1 cellular context compared by ENCODE assay signal in genomic region chr9:101533334-101534187, GRCh38.
TF ChIP-seq lines count a peak whose summit lies in the region.

RNF20 (plus strand) TSS chr9:101533853; CDS start chr9:101535424, 1,571 bp downstream.

TF ChIP-seq in HepG2, 621 proteins besides CTCF, POLR2A, EP300 and RAD21 (continued from another document and continues in another):
- 0 out of 2 replicates have a peak, but pooled peaks have one; percentile 25 for TF ChIP-seq ZNF782 (CRISPR knock-in tag; IDR thresholded peaks at IDR 0.05; ENCODE audit: borderline replicate concordance)
- TF ChIP-seq MEIS2 (CRISPR knock-in tag; IDR thresholded peaks at IDR 0.05), result no peak; the same call in 1 of the 2 replicates
- TF ChIP-seq SMAD1 (CRISPR knock-in tag; IDR thresholded peaks at IDR 0.05; ENCODE audit: borderline replicate concordance, low read depth), result no peak; the same call in 1 of the 2 replicates
- no peak for TF ChIP-seq BCL6 (CRISPR knock-in tag; IDR thresholded peaks at IDR 0.05)
- TF ChIP-seq GATAD2A (CRISPR knock-in tag; IDR thresholded peaks at IDR 0.05), result peak; percentile 61
- peak; percentile 85 for TF ChIP-seq ZNF350 (CRISPR knock-in tag; IDR thresholded peaks at IDR 0.05; ENCODE audit: borderline replicate concordance, low read depth)
- 0 out of 2 replicates have a peak, but pooled peaks have one; percentile 36 for TF ChIP-seq ZNF563 (CRISPR knock-in tag; IDR thresholded peaks at IDR 0.05)
- no peak for TF ChIP-seq TIGD3 (CRISPR knock-in tag; IDR thresholded peaks at IDR 0.05; ENCODE audit: borderline replicate concordance)
- peak; percentile 80 for TF ChIP-seq TARDBP (CRISPR knock-in tag; IDR thresholded peaks at IDR 0.05)
- 0 out of 2 replicates have a peak, but pooled peaks have one; percentile 54 for TF ChIP-seq PCBP1 (IDR thresholded peaks at IDR 0.05; ENCODE audit: borderline replicate concordance, low read depth, low read length)
- peak; percentile 12; the same call in 1 of the 2 replicates for TF ChIP-seq RXRB (CRISPR knock-in tag; IDR thresholded peaks at IDR 0.05; ENCODE audit: borderline replicate concordance)
- TF ChIP-seq, protein P1, sequence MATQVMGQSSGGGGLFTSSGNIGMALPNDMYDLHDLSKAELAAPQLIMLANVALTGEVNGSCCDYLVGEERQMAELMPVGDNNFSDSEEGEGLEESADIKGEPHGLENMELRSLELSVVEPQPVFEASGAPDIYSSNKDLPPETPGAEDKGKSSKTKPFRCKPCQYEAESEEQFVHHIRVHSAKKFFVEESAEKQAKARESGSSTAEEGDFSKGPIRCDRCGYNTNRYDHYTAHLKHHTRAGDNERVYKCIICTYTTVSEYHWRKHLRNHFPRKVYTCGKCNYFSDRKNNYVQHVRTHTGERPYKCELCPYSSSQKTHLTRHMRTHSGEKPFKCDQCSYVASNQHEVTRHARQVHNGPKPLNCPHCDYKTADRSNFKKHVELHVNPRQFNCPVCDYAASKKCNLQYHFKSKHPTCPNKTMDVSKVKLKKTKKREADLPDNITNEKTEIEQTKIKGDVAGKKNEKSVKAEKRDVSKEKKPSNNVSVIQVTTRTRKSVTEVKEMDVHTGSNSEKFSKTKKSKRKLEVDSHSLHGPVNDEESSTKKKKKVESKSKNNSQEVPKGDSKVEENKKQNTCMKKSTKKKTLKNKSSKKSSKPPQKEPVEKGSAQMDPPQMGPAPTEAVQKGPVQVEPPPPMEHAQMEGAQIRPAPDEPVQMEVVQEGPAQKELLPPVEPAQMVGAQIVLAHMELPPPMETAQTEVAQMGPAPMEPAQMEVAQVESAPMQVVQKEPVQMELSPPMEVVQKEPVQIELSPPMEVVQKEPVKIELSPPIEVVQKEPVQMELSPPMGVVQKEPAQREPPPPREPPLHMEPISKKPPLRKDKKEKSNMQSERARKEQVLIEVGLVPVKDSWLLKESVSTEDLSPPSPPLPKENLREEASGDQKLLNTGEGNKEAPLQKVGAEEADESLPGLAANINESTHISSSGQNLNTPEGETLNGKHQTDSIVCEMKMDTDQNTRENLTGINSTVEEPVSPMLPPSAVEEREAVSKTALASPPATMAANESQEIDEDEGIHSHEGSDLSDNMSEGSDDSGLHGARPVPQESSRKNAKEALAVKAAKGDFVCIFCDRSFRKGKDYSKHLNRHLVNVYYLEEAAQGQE (IDR thresholded peaks at IDR 0.05; ENCODE audit: borderline replicate concordance in 1 of 2, low read depth in 1 of 2, low read length in 2 of 2), result peak in 1 of 2 experiments; percentile 44; a peak in 1 of 4 replicates
- TF ChIP-seq XRCC5 (optimal IDR thresholded peaks at IDR 0.05; ENCODE audit: low read length), result peak; percentile 79
- TF ChIP-seq PCBP2 (optimal IDR thresholded peaks at IDR 0.05; ENCODE audit: low read depth, low read length, poor library complexity, severe bottlenecking), result no peak
- TF ChIP-seq RCOR2 (CRISPR knock-in tag; IDR thresholded peaks at IDR 0.05), result no peak
- TF ChIP-seq SOX13 (IDR thresholded peaks at IDR 0.05), result no peak
- TF ChIP-seq SOX13 (CRISPR knock-in tag; conservative IDR thresholded peaks at IDR 0.05 in 1 of 2, IDR thresholded peaks at IDR 0.05 in 1 of 2), result peak in 1 of 2 experiments; percentile 40; a peak in 1 of 4 replicates
- no peak; the same call in 1 of the 2 replicates for TF ChIP-seq ZNF564 (CRISPR knock-in tag; IDR thresholded peaks at IDR 0.05)
- TF ChIP-seq ZNF136 (CRISPR knock-in tag; IDR thresholded peaks at IDR 0.05; ENCODE audit: low read depth), result no peak
- peak; percentile 69 for TF ChIP-seq HCFC1 (IDR thresholded peaks at IDR 0.05; ENCODE audit: low read depth, low read length)
- no peak for TF ChIP-seq ZNF766 (CRISPR knock-in tag; IDR thresholded peaks at IDR 0.05; ENCODE audit: borderline replicate concordance)
- 0 out of 2 replicates have a peak, but pooled peaks have one; percentile 49 for TF ChIP-seq ZMAT3 (CRISPR knock-in tag; conservative IDR thresholded peaks at IDR 0.05)
- TF ChIP-seq, protein P2, sequence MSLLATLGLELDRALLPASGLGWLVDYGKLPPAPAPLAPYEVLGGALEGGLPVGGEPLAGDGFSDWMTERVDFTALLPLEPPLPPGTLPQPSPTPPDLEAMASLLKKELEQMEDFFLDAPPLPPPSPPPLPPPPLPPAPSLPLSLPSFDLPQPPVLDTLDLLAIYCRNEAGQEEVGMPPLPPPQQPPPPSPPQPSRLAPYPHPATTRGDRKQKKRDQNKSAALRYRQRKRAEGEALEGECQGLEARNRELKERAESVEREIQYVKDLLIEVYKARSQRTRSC (CRISPR knock-in tag; IDR thresholded peaks at IDR 0.05; ENCODE audit: low read depth), result no peak
- peak; percentile 74 for TF ChIP-seq SALL1 (CRISPR knock-in tag; IDR thresholded peaks at IDR 0.05)
- 0 out of 2 replicates have a peak, but pooled peaks have one; percentile 54 for TF ChIP-seq SNAPC2 (CRISPR knock-in tag; IDR thresholded peaks at IDR 0.05)
- no peak for TF ChIP-seq SSRP1 (CRISPR knock-in tag; IDR thresholded peaks at IDR 0.05)
- TF ChIP-seq CHCHD3 (CRISPR knock-in tag; IDR thresholded peaks at IDR 0.05), result no peak
- no peak for TF ChIP-seq ZNF598 (CRISPR knock-in tag; IDR thresholded peaks at IDR 0.05; ENCODE audit: borderline replicate concordance)
- TF ChIP-seq ZNF691 (CRISPR knock-in tag; IDR thresholded peaks at IDR 0.05; ENCODE audit: borderline replicate concordance, low read depth), result peak; percentile 82
- TF ChIP-seq ZMYM4 (CRISPR knock-in tag; IDR thresholded peaks at IDR 0.05), result peak; percentile 88
- no peak for TF ChIP-seq ELF4 (CRISPR knock-in tag; IDR thresholded peaks at IDR 0.05; ENCODE audit: borderline replicate concordance)
- no peak for TF ChIP-seq AGO2 (optimal IDR thresholded peaks at IDR 0.05; ENCODE audit: low read depth, low read length)
- TF ChIP-seq ZNF547 (CRISPR knock-in tag; IDR thresholded peaks at IDR 0.05), result peak; percentile 47
- TF ChIP-seq ZSCAN9 (CRISPR knock-in tag; IDR thresholded peaks at IDR 0.05; ENCODE audit: borderline replicate concordance), result no peak
- no peak for TF ChIP-seq MED1 (CRISPR knock-in tag; IDR thresholded peaks at IDR 0.05)
- TF ChIP-seq ATF7-NPFF (CRISPR knock-in tag; IDR thresholded peaks at IDR 0.05; ENCODE audit: low read depth), result 0 out of 2 replicates have a peak, but pooled peaks have one; percentile 43
- TF ChIP-seq ZNF724P (CRISPR knock-in tag; IDR thresholded peaks at IDR 0.05; ENCODE audit: borderline replicate concordance), result no peak
- 0 out of 2 replicates have a peak, but pooled peaks have one; percentile 70 for TF ChIP-seq ZNF678 (CRISPR knock-in tag; IDR thresholded peaks at IDR 0.05)
- TF ChIP-seq RELA (CRISPR knock-in tag; IDR thresholded peaks at IDR 0.05), result no peak
- TF ChIP-seq, protein P3, sequence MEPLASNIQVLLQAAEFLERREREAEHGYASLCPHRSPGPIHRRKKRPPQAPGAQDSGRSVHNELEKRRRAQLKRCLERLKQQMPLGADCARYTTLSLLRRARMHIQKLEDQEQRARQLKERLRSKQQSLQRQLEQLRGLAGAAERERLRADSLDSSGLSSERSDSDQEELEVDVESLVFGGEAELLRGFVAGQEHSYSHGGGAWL (CRISPR knock-in tag; IDR thresholded peaks at IDR 0.05), result peak; percentile 69
- TF ChIP-seq MNT (IDR thresholded peaks at IDR 0.05), result peak; percentile 37; the same call in 1 of the 2 replicates
- peak; percentile 48 for TF ChIP-seq FOXC1 (CRISPR knock-in tag; IDR thresholded peaks at IDR 0.05; ENCODE audit: borderline replicate concordance)
- TF ChIP-seq, protein P4, sequence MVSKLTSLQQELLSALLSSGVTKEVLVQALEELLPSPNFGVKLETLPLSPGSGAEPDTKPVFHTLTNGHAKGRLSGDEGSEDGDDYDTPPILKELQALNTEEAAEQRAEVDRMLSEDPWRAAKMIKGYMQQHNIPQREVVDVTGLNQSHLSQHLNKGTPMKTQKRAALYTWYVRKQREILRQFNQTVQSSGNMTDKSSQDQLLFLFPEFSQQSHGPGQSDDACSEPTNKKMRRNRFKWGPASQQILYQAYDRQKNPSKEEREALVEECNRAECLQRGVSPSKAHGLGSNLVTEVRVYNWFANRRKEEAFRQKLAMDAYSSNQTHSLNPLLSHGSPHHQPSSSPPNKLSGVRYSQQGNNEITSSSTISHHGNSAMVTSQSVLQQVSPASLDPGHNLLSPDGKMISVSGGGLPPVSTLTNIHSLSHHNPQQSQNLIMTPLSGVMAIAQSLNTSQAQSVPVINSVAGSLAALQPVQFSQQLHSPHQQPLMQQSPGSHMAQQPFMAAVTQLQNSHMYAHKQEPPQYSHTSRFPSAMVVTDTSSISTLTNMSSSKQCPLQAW (CRISPR knock-in tag; IDR thresholded peaks at IDR 0.05), result peak; percentile 54; the same call in 1 of the 2 replicates
- peak; percentile 42; the same call in 1 of the 2 replicates for TF ChIP-seq ZNF83 (CRISPR knock-in tag; IDR thresholded peaks at IDR 0.05; ENCODE audit: borderline replicate concordance)
- no peak for TF ChIP-seq ZNF652 (CRISPR knock-in tag; IDR thresholded peaks at IDR 0.05; ENCODE audit: borderline replicate concordance, low read depth)
- TF ChIP-seq ZNF383 (CRISPR knock-in tag; IDR thresholded peaks at IDR 0.05; ENCODE audit: borderline replicate concordance), result no peak
- TF ChIP-seq CEBPG (CRISPR knock-in tag; IDR thresholded peaks at IDR 0.05), result peak; percentile 53; the same call in 1 of the 2 replicates
- no peak for TF ChIP-seq KLF11 (CRISPR knock-in tag; IDR thresholded peaks at IDR 0.05)
- no peak for TF ChIP-seq ZNF121 (CRISPR knock-in tag; IDR thresholded peaks at IDR 0.05)
- no peak for TF ChIP-seq IKZF5 (CRISPR knock-in tag; IDR thresholded peaks at IDR 0.05)
- TF ChIP-seq, protein P5, sequence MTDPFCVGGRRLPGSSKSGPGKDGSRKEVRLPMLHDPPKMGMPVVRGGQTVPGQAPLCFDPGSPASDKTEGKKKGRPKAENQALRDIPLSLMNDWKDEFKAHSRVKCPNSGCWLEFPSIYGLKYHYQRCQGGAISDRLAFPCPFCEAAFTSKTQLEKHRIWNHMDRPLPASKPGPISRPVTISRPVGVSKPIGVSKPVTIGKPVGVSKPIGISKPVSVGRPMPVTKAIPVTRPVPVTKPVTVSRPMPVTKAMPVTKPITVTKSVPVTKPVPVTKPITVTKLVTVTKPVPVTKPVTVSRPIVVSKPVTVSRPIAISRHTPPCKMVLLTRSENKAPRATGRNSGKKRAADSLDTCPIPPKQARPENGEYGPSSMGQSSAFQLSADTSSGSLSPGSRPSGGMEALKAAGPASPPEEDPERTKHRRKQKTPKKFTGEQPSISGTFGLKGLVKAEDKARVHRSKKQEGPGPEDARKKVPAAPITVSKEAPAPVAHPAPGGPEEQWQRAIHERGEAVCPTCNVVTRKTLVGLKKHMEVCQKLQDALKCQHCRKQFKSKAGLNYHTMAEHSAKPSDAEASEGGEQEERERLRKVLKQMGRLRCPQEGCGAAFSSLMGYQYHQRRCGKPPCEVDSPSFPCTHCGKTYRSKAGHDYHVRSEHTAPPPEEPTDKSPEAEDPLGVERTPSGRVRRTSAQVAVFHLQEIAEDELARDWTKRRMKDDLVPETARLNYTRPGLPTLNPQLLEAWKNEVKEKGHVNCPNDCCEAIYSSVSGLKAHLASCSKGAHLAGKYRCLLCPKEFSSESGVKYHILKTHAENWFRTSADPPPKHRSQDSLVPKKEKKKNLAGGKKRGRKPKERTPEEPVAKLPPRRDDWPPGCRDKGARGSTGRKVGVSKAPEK (CRISPR knock-in tag; IDR thresholded peaks at IDR 0.05; ENCODE audit: borderline replicate concordance), result no peak
- TF ChIP-seq TAF1 (CRISPR knock-in tag; IDR thresholded peaks at IDR 0.05), result peak; percentile 59; the same call in 1 of the 2 replicates
- TF ChIP-seq MTA1 (CRISPR knock-in tag; IDR thresholded peaks at IDR 0.05; ENCODE audit: borderline replicate concordance), result peak; percentile 66; the same call in 1 of the 2 replicates
- TF ChIP-seq BRCA1 (CRISPR knock-in tag; IDR thresholded peaks at IDR 0.05), result no peak
- peak; percentile 47; the same call in 1 of the 2 replicates for TF ChIP-seq MXD4 (CRISPR knock-in tag; IDR thresholded peaks at IDR 0.05)
- TF ChIP-seq KDM2A (CRISPR knock-in tag; IDR thresholded peaks at IDR 0.05; ENCODE audit: borderline replicate concordance, low read depth), result peak; percentile 51; the same call in 1 of the 2 replicates
